In genomic region chr3:67624687-67625086, GRCh38 we compare ENCODE assay signal across 14 cellular contexts. TPM values are rescaled to one million over a fixed set of nuclear protein-coding genes. Genes with fewer than 3 reads are reported as not detected.
DNase-seq lines count a peak whose midpoint lies in the region; ATAC-seq and TF ChIP-seq lines count a peak whose summit lies in the region.
"Had no signal": no experiment of that assay in that cellular context is flagged by ENCODE, and none has a peak within 500 bp of the region (broad histone marks: within the 10 kb centered on the region; RNA-seq: fewer than 3 reads in every experiment).

No MANE protein-coding gene starts in this region.

- peaks cover 6% of the 10 kb centered on the region for H3K9me3 Mint-ChIP-seq in activated T-cell treated with anti-CD3 and anti-CD28 coated beads, Interleukin-2, amount 50 U/mL, for 24 hours
- peaks cover 4% of the 10 kb centered on the region for H3K9me3 Mint-ChIP-seq in stimulated activated naive CD8-positive, alpha-beta T cell treated with anti-CD3 and anti-CD28 coated beads, Interleukin-15, Interleukin-2, amounts not matched to agents 100 ng/mL and 50 ng/mL, for 24 hours
- peaks cover 0 to 2% (median 0%) of the 10 kb centered on the region in 9 donors for H3K9me3 Mint-ChIP-seq in naive thymus-derived CD8-positive, alpha-beta T cell
- H3K9me3 Mint-ChIP-seq: CD4-positive, alpha-beta memory T cell had no signal

- H3K27me3 Mint-ChIP-seq in activated T-cell treated with anti-CD3 and anti-CD28 coated beads, Interleukin-2, amount 50 U/mL, for 24 hours: no peaks in the 10 kb centered on the region
- H3K27me3 Mint-ChIP-seq in stimulated activated naive CD8-positive, alpha-beta T cell treated with anti-CD3 and anti-CD28 coated beads, Interleukin-15, Interleukin-2, amounts not matched to agents 100 ng/mL and 50 ng/mL, for 24 hours: no peaks in the 10 kb centered on the region
- H3K27me3 Mint-ChIP-seq in naive thymus-derived CD8-positive, alpha-beta T cell: no peaks in the 10 kb centered on the region
- H3K27me3 Mint-ChIP-seq: CD4-positive, alpha-beta memory T cell had no signal

- no peak overlapping the region for H3K4me3 Mint-ChIP-seq in activated T-cell treated with anti-CD3 and anti-CD28 coated beads, Interleukin-2, amount 50 U/mL, for 24 hours
- no peak overlapping the region for H3K4me3 Mint-ChIP-seq in stimulated activated naive CD8-positive, alpha-beta T cell treated with anti-CD3 and anti-CD28 coated beads, Interleukin-15, Interleukin-2, amounts not matched to agents 100 ng/mL and 50 ng/mL, for 24 hours
- H3K4me3 Mint-ChIP-seq in naive thymus-derived CD8-positive, alpha-beta T cell: no peak overlapping the region
- H3K4me3 Mint-ChIP-seq: CD4-positive, alpha-beta memory T cell had no signal

- peaks cover 0 to 9% of the 10 kb centered on the region in 2 donors for H3K36me3 ChIP-seq in ascending aorta

- peak overlapping the region; percentile 42 for H3K27ac Mint-ChIP-seq in activated T-cell treated with anti-CD3 and anti-CD28 coated beads, Interleukin-2, amount 50 U/mL, for 24 hours
- peak overlapping the region; percentile 37 for H3K27ac Mint-ChIP-seq in stimulated activated naive CD8-positive, alpha-beta T cell treated with anti-CD3 and anti-CD28 coated beads, Interleukin-15, Interleukin-2, amounts not matched to agents 100 ng/mL and 50 ng/mL, for 24 hours
- H3K27ac Mint-ChIP-seq in naive thymus-derived CD8-positive, alpha-beta T cell: peak overlapping the region in 6 of 10 donors; percentile 7 to 67 (median 31)

- H3K4me1 ChIP-seq in ascending aorta: no peaks in the 10 kb centered on the region
- H3K4me1 ChIP-seq: BLaER1 treated with 17β-estradiol and CSF1 and Interleukin-3, amounts not matched to agents 10 nM and 100 nM had no signal

- no peak for DNase-seq in activated T-cell treated with anti-CD3 and anti-CD28 coated beads, Interleukin-2, amount 50 U/mL, for 24 hours
- no peak for DNase-seq in activated T-cell treated with anti-CD3 and anti-CD28 coated beads, Interleukin-2, amount 50 U/mL, for 48 hours
- no peak for DNase-seq in stimulated activated naive CD8-positive, alpha-beta T cell treated with anti-CD3 and anti-CD28 coated beads, Interleukin-15, Interleukin-2, amounts not matched to agents 100 U/mL and 50 U/mL, for 24 hours
- no peak for DNase-seq in naive thymus-derived CD8-positive, alpha-beta T cell
- DNase-seq in stimulated activated CD4-positive, alpha-beta T cell treated with anti-CD3 and anti-CD28 coated beads, Interleukin-15, amount 100 ng/mL, for 24 hours: no peak
- DNase-seq in ascending aorta (ENCODE audit: low spot score in 2 of 2): no peak
- DNase-seq: ACHN; CD4-positive, alpha-beta memory T cell; COR-L47; DMS53; GF-D8 had no signal

- no peaks in the 10 kb centered on the region for H3K27me3 ChIP-seq in ascending aorta
- H3K27me3 ChIP-seq: BLaER1 treated with 17β-estradiol and CSF1 and Interleukin-3, amounts not matched to agents 10 nM and 100 nM had no signal

- intact Hi-C loops in ascending aorta (cut with DNase I): no loop called here

- H3K4me1 Mint-ChIP-seq in activated T-cell treated with anti-CD3 and anti-CD28 coated beads, Interleukin-2, amount 50 U/mL, for 24 hours (ENCODE audit: low read depth): peaks cover 59% of the 10 kb centered on the region
- H3K4me1 Mint-ChIP-seq in stimulated activated naive CD8-positive, alpha-beta T cell treated with anti-CD3 and anti-CD28 coated beads, Interleukin-15, Interleukin-2, amounts not matched to agents 100 ng/mL and 50 ng/mL, for 24 hours (ENCODE audit: low read depth): peaks cover 55% of the 10 kb centered on the region
- H3K4me1 Mint-ChIP-seq in naive thymus-derived CD8-positive, alpha-beta T cell: peaks cover 30 to 91% (median 58%) of the 10 kb centered on the region in 4 donors

- no peak overlapping the region for H3K27ac ChIP-seq in ascending aorta
- H3K27ac ChIP-seq: BLaER1 treated with 17β-estradiol and CSF1 and Interleukin-3, amounts not matched to agents 10 nM and 100 nM had no signal

- no peaks in the 10 kb centered on the region for H3K9me3 ChIP-seq in ascending aorta
- H3K9me3 ChIP-seq: HAP-1 had no signal

- ATAC-seq in stimulated activated naive CD8-positive, alpha-beta T cell treated with anti-CD3 and anti-CD28 coated beads, Interleukin-15, Interleukin-2, amounts not matched to agents 100 U/mL and 50 U/mL, for 24 hours: no peak
- no peak for ATAC-seq in naive thymus-derived CD8-positive, alpha-beta T cell

- POLR2A ChIA-PET in naive thymus-derived CD8-positive, alpha-beta T cell (lab: Charles Lee): no interaction called here

- no peak for TF ChIP-seq CTCF in ascending aorta (IDR thresholded peaks at IDR 0.05)

- H3K4me3 ChIP-seq in ascending aorta: no peak overlapping the region
- H3K4me3 ChIP-seq: BLaER1 treated with 17β-estradiol and CSF1 and Interleukin-3, amounts not matched to agents 10 nM and 100 nM; HAP-1 had no signal

- peaks cover 85% of the 10 kb centered on the region for H3K36me3 Mint-ChIP-seq in activated T-cell treated with anti-CD3 and anti-CD28 coated beads, Interleukin-2, amount 50 U/mL, for 24 hours (ENCODE audit: low read depth)
- peaks cover 87% of the 10 kb centered on the region for H3K36me3 Mint-ChIP-seq in stimulated activated naive CD8-positive, alpha-beta T cell treated with anti-CD3 and anti-CD28 coated beads, Interleukin-15, Interleukin-2, amounts not matched to agents 100 ng/mL and 50 ng/mL, for 24 hours (ENCODE audit: low read depth)
- peaks cover 7 to 73% (median 36%) of the 10 kb centered on the region in 3 donors for H3K36me3 Mint-ChIP-seq in naive thymus-derived CD8-positive, alpha-beta T cell

RNA-seq across cellular contexts. Expression of gene SUCLG2, which starts 29.7 kb away (rescaled TPM):
- 10 to 100 TPM; 62.7 to 64.6 TPM for total RNA-seq in naive thymus-derived CD8-positive, alpha-beta T cell
- polyA plus RNA-seq in naive thymus-derived CD8-positive, alpha-beta T cell: 10 to 100 TPM; 79.7 to 93.8 (median 91.4) TPM
- total RNA-seq in ascending aorta: 33.6 TPM
